21 cellular contexts compared by ENCODE assay signal in genomic region chr5:158115468-158115867, GRCh38.
DNase-seq lines count a peak whose midpoint lies in the region; TF ChIP-seq lines count a peak whose summit lies in the region.
"Had no signal": no experiment of that assay in that cellular context is flagged by ENCODE, and none has a peak within 500 bp of the region (broad histone marks: within the 10 kb centered on the region; RNA-seq: fewer than 3 reads in every experiment).

No MANE protein-coding gene starts in this region.

- H2BK15ac ChIP-seq in mesenchymal stem cell (ENCODE audit: low read depth, poor library complexity, severe bottlenecking), result no peak overlapping the region

- no peak overlapping the region for H2BK120ac ChIP-seq in mesenchymal stem cell (ENCODE audit: low read depth, low read length)

- WGBS in mesenchymal stem cell, result 39% methylated on average over 1 of the region's 1 CpG
- 71% methylated on average over 1 of the region's 1 CpG for WGBS in suprapubic skin

- no peaks in the 10 kb centered on the region for H3K36me3 ChIP-seq in adipocyte (ENCODE audit: control insufficient read depth, insufficient read depth, low read length, severe bottlenecking)
- H3K36me3 ChIP-seq in mesenchymal stem cell (ENCODE audit: control insufficient read depth in 1 of 2, insufficient read depth in 2 of 2, low read depth in 1 of 2, low read length in 2 of 2), result no peaks in the 10 kb centered on the region
- no peaks in the 10 kb centered on the region for H3K36me3 ChIP-seq in suprapubic skin
- H3K36me3 ChIP-seq: BLaER1, HAP-1 had no signal

- no peak for TF ChIP-seq EP300 in suprapubic skin (IDR thresholded peaks at IDR 0.05)

- H3K4ac ChIP-seq in mesenchymal stem cell (ENCODE audit: low read depth in 1 of 2, low read length in 2 of 2), result no peak overlapping the region

- H3K27me3 ChIP-seq in adipocyte (replicated peaks; ENCODE audit: control insufficient read depth, insufficient read depth, low read length) (no peaks in the 10 kb centered on the region), mesenchymal stem cell (ENCODE audit: control insufficient read depth in 1 of 2, insufficient read depth in 1 of 2, low read length in 2 of 2) (no peaks in the 10 kb centered on the region), suprapubic skin (no peaks in the 10 kb centered on the region)
- H3K27me3 ChIP-seq: BLaER1 had no signal

- H2AFZ ChIP-seq in mesenchymal stem cell (ENCODE audit: low read depth, low read length), result no peak overlapping the region
- H2AFZ ChIP-seq: GM23338 had no signal

- H3K4me1 ChIP-seq in adipocyte (ENCODE audit: control insufficient read depth, insufficient read depth, low read length) (peaks cover 64% of the 10 kb centered on the region), mesenchymal stem cell (ENCODE audit: control insufficient read depth, insufficient read depth, low read depth, low read length) (no peaks in the 10 kb centered on the region), suprapubic skin (peaks cover 12% of the 10 kb centered on the region)
- H3K4me1 ChIP-seq: HAP-1 had no signal

- H2AK5ac ChIP-seq in mesenchymal stem cell (ENCODE audit: low read length, severe bottlenecking), result no peak overlapping the region

- H3K79me1 ChIP-seq in mesenchymal stem cell (replicated peaks; ENCODE audit: low read length, poor library complexity, severe bottlenecking), result no peaks in the 10 kb centered on the region

- DNase-seq in AG20443 (ENCODE audit: low spot score) (peak; percentile 34), adipocyte (ENCODE audit: low read depth) (peak; percentile 76), mesenchymal stem cell (peak; percentile 10), suprapubic skin (ENCODE audit: low spot score in 2 of 2) (no peak), cortex of kidney (lab: John Stamatoyannopoulos, UW) (no peak), NCI-H2081 (lab: John Stamatoyannopoulos, UW) (no peak), anterior cingulate cortex (lab: John Stamatoyannopoulos, UW) (no peak)
- DNase-seq: CD4-positive, CD25-positive, alpha-beta regulatory T cell; HFFc6; NCI-H1092 treated with DMSO at 0.1 percent for 48 hours; NCI-H2029 treated with DMSO at 0.1 percent for 48 hours; NCI-H446 treated with DMSO at 0.1 percent for 48 hours; NCI-H526; NCI-H82; NK-92 treated with Interleukin-12 subunit alpha and Interleukin-12 subunit beta, amount 100 ng/mL, for 24 hours; PC-3; SK-N-SH; SW 1271 had no signal

- no peak overlapping the region for H3K4me2 ChIP-seq in mesenchymal stem cell (ENCODE audit: low read length, poor library complexity, severe bottlenecking)
- H3K4me2 ChIP-seq: BLaER1, GM23338, SK-N-SH had no signal

- H3K4me3 ChIP-seq in adipocyte (ENCODE audit: low read length) (peak overlapping the region; percentile 44), mesenchymal stem cell (ENCODE audit: insufficient read depth in 1 of 2, low read depth in 1 of 2, low read length in 2 of 2) (no peak overlapping the region), suprapubic skin (no peak overlapping the region)
- H3K4me3 ChIP-seq: BLaER1, GM23338, HAP-1 had no signal

- H4K8ac ChIP-seq in mesenchymal stem cell (ENCODE audit: low read length), result no peak overlapping the region

- no peak overlapping the region for H4K91ac ChIP-seq in mesenchymal stem cell (ENCODE audit: low read length)

- H3K9me3 ChIP-seq in adipocyte (ENCODE audit: control insufficient read depth, low read length) (no peaks in the 10 kb centered on the region), mesenchymal stem cell (ENCODE audit: control insufficient read depth, low read length) (no peaks in the 10 kb centered on the region), suprapubic skin (no peaks in the 10 kb centered on the region)
- H3K9me3 ChIP-seq: BLaER1, HAP-1, SK-N-SH had no signal

- TF ChIP-seq POLR2A in suprapubic skin (IDR thresholded peaks at IDR 0.05), result no peak

- H3K14ac ChIP-seq in mesenchymal stem cell (ENCODE audit: low read length in 2 of 2), result no peak overlapping the region

- no peak overlapping the region for H3K18ac ChIP-seq in mesenchymal stem cell (ENCODE audit: low read depth in 1 of 2, low read length in 2 of 2)

- H2BK12ac ChIP-seq in mesenchymal stem cell (ENCODE audit: low read length in 2 of 2), result no peak overlapping the region

- H2BK5ac ChIP-seq in mesenchymal stem cell (ENCODE audit: low read depth, low read length, poor library complexity, severe bottlenecking), result no peak overlapping the region

- TF ChIP-seq CTCF in suprapubic skin (IDR thresholded peaks at IDR 0.05), result no peak

- H3K27ac ChIP-seq in mesenchymal stem cell (ENCODE audit: low read length, poor library complexity, severe bottlenecking), result no peak overlapping the region
- H3K27ac ChIP-seq in suprapubic skin, result peak overlapping the region; percentile 42
- H3K27ac ChIP-seq: BLaER1 had no signal

- H3K9ac ChIP-seq in adipocyte (ENCODE audit: low read length) (peak overlapping the region; percentile 63), mesenchymal stem cell (ENCODE audit: low read length) (peak overlapping the region; percentile 46)
- H3K9ac ChIP-seq: BLaER1, SK-N-SH had no signal

- H3K23ac ChIP-seq in mesenchymal stem cell (ENCODE audit: low read length in 2 of 2), result no peak overlapping the region

Comparison
In these comparisons a context has a peak if more than half of its experiments do, and no peak if none do; other contexts are left out.
1. DNase-seq: peak in AG20443 (single experiment), adipocyte (single experiment) and mesenchymal stem cell (single experiment); none in suprapubic skin (0 of 2), cortex of kidney (single experiment), NCI-H2081 (0 of 2) and anterior cingulate cortex (0 of 58).